In genomic region chr17:2336215-2337151, GRCh38 we compare ENCODE assay signal across 1 cellular context.
TF ChIP-seq lines count a peak whose summit lies in the region.

Gene TSR1 (minus strand): TSS chr17:2336457. CDS start chr17:2336427, 30 bp downstream.

TF ChIP-seq in HEK293, 187 proteins besides CTCF, POLR2A, EP300 and RAD21 (continued from another document and continues in another):
- no peak for TF ChIP-seq PRDM2 (tag by site-specific recombination; IDR thresholded peaks at IDR 0.05; ENCODE audit: borderline replicate concordance)
- peak; percentile 90 for TF ChIP-seq SP2 (tag by site-specific recombination; IDR thresholded peaks at IDR 0.05)
- TF ChIP-seq ZNF548 (tag by site-specific recombination; IDR thresholded peaks at IDR 0.05), result no peak
- TF ChIP-seq ZNF175 (tag by site-specific recombination; IDR thresholded peaks at IDR 0.05), result no peak
- TF ChIP-seq IKZF3 (tag by site-specific recombination; IDR thresholded peaks at IDR 0.05), result peak; percentile 92
- no peak for TF ChIP-seq BCL6B (tag by site-specific recombination; IDR thresholded peaks at IDR 0.05)
- no peak for TF ChIP-seq ZFP41 (tag by site-specific recombination; IDR thresholded peaks at IDR 0.05; ENCODE audit: borderline replicate concordance)
- TF ChIP-seq, protein P1, sequence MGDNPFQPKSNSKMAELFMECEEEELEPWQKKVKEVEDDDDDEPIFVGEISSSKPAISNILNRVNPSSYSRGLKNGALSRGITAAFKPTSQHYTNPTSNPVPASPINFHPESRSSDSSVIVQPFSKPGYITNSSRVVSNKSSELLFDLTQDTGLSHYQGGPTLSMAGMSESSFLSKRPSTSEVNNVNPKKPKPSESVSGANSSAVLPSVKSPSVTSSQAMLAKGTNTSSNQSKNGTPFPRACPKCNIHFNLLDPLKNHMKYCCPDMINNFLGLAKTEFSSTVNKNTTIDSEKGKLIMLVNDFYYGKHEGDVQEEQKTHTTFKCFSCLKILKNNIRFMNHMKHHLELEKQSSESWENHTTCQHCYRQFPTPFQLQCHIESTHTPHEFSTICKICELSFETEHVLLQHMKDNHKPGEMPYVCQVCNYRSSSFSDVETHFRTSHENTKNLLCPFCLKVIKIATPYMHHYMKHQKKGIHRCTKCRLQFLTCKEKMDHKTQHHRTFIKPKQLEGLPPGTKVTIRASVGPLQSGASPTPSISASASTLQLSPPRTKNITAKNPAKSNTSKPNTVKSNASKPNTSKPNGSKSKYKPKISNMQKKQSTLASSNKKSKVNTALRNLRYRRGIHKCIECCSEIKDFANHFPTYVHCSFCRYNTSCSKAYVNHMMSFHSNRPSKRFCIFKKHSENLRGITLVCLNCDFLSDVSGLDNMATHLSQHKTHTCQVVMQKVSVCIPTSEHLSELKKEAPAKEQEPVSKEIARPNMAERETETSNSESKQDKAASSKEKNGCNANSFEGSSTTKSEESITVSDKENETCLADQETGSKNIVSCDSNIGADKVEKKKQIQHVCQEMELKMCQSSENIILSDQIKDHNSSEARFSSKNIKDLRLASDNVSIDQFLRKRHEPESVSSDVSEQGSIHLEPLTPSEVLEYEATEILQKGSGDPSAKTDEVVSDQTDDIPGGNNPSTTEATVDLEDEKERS (tag by site-specific recombination; IDR thresholded peaks at IDR 0.05), result no peak
- TF ChIP-seq ZSCAN23 (tag by site-specific recombination; IDR thresholded peaks at IDR 0.05), result no peak
- TF ChIP-seq ZNF132 (tag by site-specific recombination; IDR thresholded peaks at IDR 0.05; ENCODE audit: borderline replicate concordance), result no peak
- TF ChIP-seq ZNF10 (tag by site-specific recombination; IDR thresholded peaks at IDR 0.05), result no peak
- TF ChIP-seq ZBTB48 (tag by site-specific recombination; IDR thresholded peaks at IDR 0.05), result peak; percentile 15; the same call in 1 of the 2 replicates
- no peak for TF ChIP-seq RBAK (tag by site-specific recombination; IDR thresholded peaks at IDR 0.05)
- TF ChIP-seq, protein P2, sequence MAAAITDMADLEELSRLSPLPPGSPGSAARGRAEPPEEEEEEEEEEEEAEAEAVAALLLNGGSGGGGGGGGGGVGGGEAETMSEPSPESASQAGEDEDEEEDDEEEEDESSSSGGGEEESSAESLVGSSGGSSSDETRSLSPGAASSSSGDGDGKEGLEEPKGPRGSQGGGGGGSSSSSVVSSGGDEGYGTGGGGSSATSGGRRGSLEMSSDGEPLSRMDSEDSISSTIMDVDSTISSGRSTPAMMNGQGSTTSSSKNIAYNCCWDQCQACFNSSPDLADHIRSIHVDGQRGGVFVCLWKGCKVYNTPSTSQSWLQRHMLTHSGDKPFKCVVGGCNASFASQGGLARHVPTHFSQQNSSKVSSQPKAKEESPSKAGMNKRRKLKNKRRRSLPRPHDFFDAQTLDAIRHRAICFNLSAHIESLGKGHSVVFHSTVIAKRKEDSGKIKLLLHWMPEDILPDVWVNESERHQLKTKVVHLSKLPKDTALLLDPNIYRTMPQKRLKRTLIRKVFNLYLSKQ (tag by site-specific recombination; IDR thresholded peaks at IDR 0.05; ENCODE audit: borderline replicate concordance), result no peak
- TF ChIP-seq SP3 (tag by site-specific recombination; IDR thresholded peaks at IDR 0.05), result peak; percentile 87
- peak; percentile 67; the same call in 1 of the 2 replicates for TF ChIP-seq ZSCAN30 (tag by site-specific recombination; IDR thresholded peaks at IDR 0.05)
- TF ChIP-seq ZBTB1 (tag by site-specific recombination; IDR thresholded peaks at IDR 0.05), result no peak
- TF ChIP-seq ZNF248 (tag by site-specific recombination; IDR thresholded peaks at IDR 0.05), result no peak
- no peak for TF ChIP-seq ZSCAN5A (tag by site-specific recombination; IDR thresholded peaks at IDR 0.05)
- TF ChIP-seq ZNF626 (tag by site-specific recombination; IDR thresholded peaks at IDR 0.05), result no peak
- TF ChIP-seq ZNF623 (tag by site-specific recombination; IDR thresholded peaks at IDR 0.05), result no peak; the same call in 1 of the 2 replicates
- peak; percentile 83 for TF ChIP-seq ZBTB17 (tag by site-specific recombination; IDR thresholded peaks at IDR 0.05)
- no peak for TF ChIP-seq ZNF266 (tag by site-specific recombination; IDR thresholded peaks at IDR 0.05; ENCODE audit: low read depth)
- peak; percentile 88 for TF ChIP-seq ZEB2 (tag by site-specific recombination; IDR thresholded peaks at IDR 0.05)
- no peak for TF ChIP-seq ZNF707 (tag by site-specific recombination; IDR thresholded peaks at IDR 0.05)
- TF ChIP-seq TRIM28 (IDR thresholded peaks at IDR 0.05; ENCODE audit: borderline replicate concordance, low read length), result peak; percentile 57; the same call in 1 of the 2 replicates
- TF ChIP-seq OSR2 (tag by site-specific recombination; IDR thresholded peaks at IDR 0.05), result no peak
- TF ChIP-seq ZNF785 (tag by site-specific recombination; IDR thresholded peaks at IDR 0.05), result 0 out of 2 replicates have a peak, but pooled peaks have one; percentile 10
- TF ChIP-seq ZNF555 (tag by site-specific recombination; conservative IDR thresholded peaks at IDR 0.05), result no peak
- TF ChIP-seq ZNF121 (tag by site-specific recombination; IDR thresholded peaks at IDR 0.05), result no peak
- TF ChIP-seq ZNF274 (IDR thresholded peaks at IDR 0.05; ENCODE audit: low read length), result no peak
- no peak for TF ChIP-seq ZNF274 (tag by site-specific recombination; IDR thresholded peaks at IDR 0.05; ENCODE audit: borderline replicate concordance)
- TF ChIP-seq, protein P3, sequence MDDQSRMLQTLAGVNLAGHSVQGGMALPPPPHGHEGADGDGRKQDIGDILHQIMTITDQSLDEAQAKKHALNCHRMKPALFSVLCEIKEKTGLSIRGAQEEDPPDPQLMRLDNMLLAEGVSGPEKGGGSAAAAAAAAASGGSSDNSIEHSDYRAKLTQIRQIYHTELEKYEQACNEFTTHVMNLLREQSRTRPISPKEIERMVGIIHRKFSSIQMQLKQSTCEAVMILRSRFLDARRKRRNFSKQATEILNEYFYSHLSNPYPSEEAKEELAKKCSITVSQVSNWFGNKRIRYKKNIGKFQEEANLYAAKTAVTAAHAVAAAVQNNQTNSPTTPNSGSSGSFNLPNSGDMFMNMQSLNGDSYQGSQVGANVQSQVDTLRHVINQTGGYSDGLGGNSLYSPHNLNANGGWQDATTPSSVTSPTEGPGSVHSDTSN (CRISPR knock-in tag; IDR thresholded peaks at IDR 0.05), result peak; percentile 60; the same call in 1 of the 2 replicates
- no peak for TF ChIP-seq ZNF350 (tag by site-specific recombination; IDR thresholded peaks at IDR 0.05)
- no peak for TF ChIP-seq ZNF791 (tag by site-specific recombination; IDR thresholded peaks at IDR 0.05)
- peak; percentile 98 for TF ChIP-seq ZBTB8A (tag by site-specific recombination; IDR thresholded peaks at IDR 0.05)
- no peak for TF ChIP-seq ZSCAN4 (tag by site-specific recombination; IDR thresholded peaks at IDR 0.05)
- peak; percentile 97 for TF ChIP-seq GLIS2 (tag by site-specific recombination; IDR thresholded peaks at IDR 0.05)
- peak; percentile 75; the same call in 1 of the 2 replicates for TF ChIP-seq ZNF76 (tag by site-specific recombination; IDR thresholded peaks at IDR 0.05; ENCODE audit: borderline replicate concordance, low read depth)
- TF ChIP-seq ZNF660 (tag by site-specific recombination; IDR thresholded peaks at IDR 0.05), result 0 out of 2 replicates have a peak, but pooled peaks have one; percentile 65
- TF ChIP-seq MZF1 (tag by site-specific recombination; IDR thresholded peaks at IDR 0.05; ENCODE audit: borderline replicate concordance), result no peak; the same call in 1 of the 2 replicates
- peak; percentile 67 for TF ChIP-seq ZNF341 (tag by site-specific recombination; IDR thresholded peaks at IDR 0.05; ENCODE audit: low read depth)
- no peak for TF ChIP-seq ZNF184 (tag by site-specific recombination; IDR thresholded peaks at IDR 0.05)
- TF ChIP-seq GLIS1 (tag by site-specific recombination; IDR thresholded peaks at IDR 0.05), result peak; percentile 64
- no peak for TF ChIP-seq ZNF311 (tag by site-specific recombination; IDR thresholded peaks at IDR 0.05; ENCODE audit: borderline replicate concordance)
- TF ChIP-seq, protein P4, sequence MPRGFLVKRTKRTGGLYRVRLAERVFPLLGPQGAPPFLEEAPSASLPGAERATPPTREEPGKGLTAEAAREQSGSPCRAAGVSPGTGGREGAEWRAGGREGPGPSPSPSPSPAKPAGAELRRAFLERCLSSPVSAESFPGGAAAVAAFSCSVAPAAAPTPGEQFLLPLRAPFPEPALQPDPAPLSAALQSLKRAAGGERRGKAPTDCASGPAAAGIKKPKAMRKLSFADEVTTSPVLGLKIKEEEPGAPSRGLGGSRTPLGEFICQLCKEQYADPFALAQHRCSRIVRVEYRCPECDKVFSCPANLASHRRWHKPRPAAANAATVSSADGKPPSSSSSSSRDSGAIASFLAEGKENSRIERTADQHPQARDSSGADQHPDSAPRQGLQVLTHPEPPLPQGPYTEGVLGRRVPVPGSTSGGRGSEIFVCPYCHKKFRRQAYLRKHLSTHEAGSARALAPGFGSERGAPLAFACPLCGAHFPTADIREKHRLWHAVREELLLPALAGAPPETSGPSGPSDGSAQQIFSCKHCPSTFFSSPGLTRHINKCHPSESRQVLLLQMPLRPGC (tag by site-specific recombination; IDR thresholded peaks at IDR 0.05), result peak; percentile 6
- TF ChIP-seq ZIC2 (tag by site-specific recombination; IDR thresholded peaks at IDR 0.05), result peak; percentile 47; the same call in 1 of the 2 replicates
- 0 out of 2 replicates have a peak, but pooled peaks have one; percentile 47 for TF ChIP-seq KLF1 (tag by site-specific recombination; IDR thresholded peaks at IDR 0.05)
- no peak for TF ChIP-seq ZNF664 (tag by site-specific recombination; IDR thresholded peaks at IDR 0.05)
- no peak for TF ChIP-seq ZNF776 (tag by site-specific recombination; IDR thresholded peaks at IDR 0.05; ENCODE audit: borderline replicate concordance)
